2 cellular contexts compared by ENCODE assay signal in the genomic region with DNA sequence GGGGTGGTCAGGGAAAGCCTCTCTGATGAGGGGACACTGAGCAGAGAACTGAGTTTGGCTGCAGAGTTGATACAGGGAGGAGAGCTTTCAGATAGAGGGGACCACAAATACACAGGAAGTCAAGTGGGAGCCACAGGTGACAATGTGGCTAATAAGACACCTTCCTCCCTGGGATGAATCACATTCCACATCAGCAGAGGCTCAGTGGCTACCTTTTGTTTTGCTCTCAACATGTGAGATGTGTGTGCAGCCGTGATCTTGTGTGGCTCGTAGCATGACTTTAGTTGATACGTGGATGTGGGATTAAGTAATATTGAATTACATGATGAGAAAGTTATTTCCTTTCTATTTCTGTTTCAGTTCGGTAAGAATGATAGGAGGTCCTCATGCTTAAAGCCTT.
TF ChIP-seq lines count a peak whose summit lies in the region.

No MANE protein-coding gene starts in this region.

TF ChIP-seq in HEK293, 187 proteins besides CTCF, POLR2A, EP300 and RAD21 (continued from another document):
- TF ChIP-seq, protein P1, sequence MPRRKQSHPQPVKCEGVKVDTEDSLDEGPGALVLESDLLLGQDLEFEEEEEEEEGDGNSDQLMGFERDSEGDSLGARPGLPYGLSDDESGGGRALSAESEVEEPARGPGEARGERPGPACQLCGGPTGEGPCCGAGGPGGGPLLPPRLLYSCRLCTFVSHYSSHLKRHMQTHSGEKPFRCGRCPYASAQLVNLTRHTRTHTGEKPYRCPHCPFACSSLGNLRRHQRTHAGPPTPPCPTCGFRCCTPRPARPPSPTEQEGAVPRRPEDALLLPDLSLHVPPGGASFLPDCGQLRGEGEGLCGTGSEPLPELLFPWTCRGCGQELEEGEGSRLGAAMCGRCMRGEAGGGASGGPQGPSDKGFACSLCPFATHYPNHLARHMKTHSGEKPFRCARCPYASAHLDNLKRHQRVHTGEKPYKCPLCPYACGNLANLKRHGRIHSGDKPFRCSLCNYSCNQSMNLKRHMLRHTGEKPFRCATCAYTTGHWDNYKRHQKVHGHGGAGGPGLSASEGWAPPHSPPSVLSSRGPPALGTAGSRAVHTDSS (tag by site-specific recombination; IDR thresholded peaks at IDR 0.05) = no peak
- no peak for TF ChIP-seq ZNF776 (tag by site-specific recombination; IDR thresholded peaks at IDR 0.05; ENCODE audit: borderline replicate concordance)
- TF ChIP-seq ZNF664 (tag by site-specific recombination; IDR thresholded peaks at IDR 0.05) = no peak

TF ChIP-seq in GM23338, 12 proteins besides CTCF, POLR2A, EP300 and RAD21 (continued from another document):
- TF ChIP-seq, protein P2, sequence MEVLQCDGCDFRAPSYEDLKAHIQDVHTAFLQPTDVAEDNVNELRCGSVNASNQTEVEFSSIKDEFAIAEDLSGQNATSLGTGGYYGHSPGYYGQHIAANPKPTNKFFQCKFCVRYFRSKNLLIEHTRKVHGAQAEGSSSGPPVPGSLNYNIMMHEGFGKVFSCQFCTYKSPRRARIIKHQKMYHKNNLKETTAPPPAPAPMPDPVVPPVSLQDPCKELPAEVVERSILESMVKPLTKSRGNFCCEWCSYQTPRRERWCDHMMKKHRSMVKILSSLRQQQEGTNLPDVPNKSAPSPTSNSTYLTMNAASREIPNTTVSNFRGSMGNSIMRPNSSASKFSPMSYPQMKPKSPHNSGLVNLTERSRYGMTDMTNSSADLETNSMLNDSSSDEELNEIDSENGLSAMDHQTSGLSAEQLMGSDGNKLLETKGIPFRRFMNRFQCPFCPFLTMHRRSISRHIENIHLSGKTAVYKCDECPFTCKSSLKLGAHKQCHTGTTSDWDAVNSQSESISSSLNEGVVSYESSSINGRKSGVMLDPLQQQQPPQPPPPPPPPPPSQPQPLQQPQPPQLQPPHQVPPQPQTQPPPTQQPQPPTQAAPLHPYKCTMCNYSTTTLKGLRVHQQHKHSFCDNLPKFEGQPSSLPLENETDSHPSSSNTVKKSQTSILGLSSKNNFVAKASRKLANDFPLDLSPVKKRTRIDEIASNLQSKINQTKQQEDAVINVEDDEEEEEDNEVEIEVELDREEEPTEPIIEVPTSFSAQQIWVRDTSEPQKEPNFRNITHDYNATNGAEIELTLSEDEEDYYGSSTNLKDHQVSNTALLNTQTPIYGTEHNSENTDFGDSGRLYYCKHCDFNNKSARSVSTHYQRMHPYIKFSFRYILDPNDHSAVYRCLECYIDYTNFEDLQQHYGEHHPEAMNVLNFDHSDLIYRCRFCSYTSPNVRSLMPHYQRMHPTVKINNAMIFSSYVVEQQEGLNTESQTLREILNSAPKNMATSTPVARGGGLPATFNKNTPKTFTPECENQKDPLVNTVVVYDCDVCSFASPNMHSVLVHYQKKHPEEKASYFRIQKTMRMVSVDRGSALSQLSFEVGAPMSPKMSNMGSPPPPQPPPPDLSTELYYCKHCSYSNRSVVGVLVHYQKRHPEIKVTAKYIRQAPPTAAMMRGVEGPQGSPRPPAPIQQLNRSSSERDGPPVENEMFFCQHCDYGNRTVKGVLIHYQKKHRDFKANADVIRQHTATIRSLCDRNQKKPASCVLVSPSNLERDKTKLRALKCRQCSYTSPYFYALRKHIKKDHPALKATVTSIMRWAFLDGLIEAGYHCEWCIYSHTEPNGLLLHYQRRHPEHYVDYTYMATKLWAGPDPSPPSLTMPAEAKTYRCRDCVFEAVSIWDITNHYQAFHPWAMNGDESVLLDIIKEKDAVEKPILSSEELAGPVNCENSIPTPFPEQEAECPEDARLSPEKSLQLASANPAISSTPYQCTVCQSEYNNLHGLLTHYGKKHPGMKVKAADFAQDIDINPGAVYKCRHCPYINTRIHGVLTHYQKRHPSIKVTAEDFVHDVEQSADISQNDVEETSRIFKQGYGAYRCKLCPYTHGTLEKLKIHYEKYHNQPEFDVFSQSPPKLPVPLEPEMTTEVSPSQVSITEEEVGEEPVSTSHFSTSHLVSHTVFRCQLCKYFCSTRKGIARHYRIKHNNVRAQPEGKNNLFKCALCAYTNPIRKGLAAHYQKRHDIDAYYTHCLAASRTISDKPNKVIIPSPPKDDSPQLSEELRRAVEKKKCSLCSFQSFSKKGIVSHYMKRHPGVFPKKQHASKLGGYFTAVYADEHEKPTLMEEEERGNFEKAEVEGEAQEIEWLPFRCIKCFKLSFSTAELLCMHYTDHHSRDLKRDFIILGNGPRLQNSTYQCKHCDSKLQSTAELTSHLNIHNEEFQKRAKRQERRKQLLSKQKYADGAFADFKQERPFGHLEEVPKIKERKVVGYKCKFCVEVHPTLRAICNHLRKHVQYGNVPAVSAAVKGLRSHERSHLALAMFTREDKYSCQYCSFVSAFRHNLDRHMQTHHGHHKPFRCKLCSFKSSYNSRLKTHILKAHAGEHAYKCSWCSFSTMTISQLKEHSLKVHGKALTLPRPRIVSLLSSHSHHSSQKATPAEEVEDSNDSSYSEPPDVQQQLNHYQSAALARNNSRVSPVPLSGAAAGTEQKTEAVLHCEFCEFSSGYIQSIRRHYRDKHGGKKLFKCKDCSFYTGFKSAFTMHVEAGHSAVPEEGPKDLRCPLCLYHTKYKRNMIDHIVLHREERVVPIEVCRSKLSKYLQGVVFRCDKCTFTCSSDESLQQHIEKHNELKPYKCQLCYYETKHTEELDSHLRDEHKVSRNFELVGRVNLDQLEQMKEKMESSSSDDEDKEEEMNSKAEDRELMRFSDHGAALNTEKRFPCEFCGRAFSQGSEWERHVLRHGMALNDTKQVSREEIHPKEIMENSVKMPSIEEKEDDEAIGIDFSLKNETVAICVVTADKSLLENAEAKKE (CRISPR knock-in tag; IDR thresholded peaks at IDR 0.05) = no peak
- TF ChIP-seq POLR2AphosphoS5 (IDR thresholded peaks at IDR 0.05; ENCODE audit: low read depth) = no peak
- TF ChIP-seq NANOG (IDR thresholded peaks at IDR 0.05; ENCODE audit: borderline replicate concordance) = no peak
- TF ChIP-seq CREB1 (CRISPR knock-in tag; IDR thresholded peaks at IDR 0.05; ENCODE audit: low read depth) = no peak
- TF ChIP-seq, protein P3, sequence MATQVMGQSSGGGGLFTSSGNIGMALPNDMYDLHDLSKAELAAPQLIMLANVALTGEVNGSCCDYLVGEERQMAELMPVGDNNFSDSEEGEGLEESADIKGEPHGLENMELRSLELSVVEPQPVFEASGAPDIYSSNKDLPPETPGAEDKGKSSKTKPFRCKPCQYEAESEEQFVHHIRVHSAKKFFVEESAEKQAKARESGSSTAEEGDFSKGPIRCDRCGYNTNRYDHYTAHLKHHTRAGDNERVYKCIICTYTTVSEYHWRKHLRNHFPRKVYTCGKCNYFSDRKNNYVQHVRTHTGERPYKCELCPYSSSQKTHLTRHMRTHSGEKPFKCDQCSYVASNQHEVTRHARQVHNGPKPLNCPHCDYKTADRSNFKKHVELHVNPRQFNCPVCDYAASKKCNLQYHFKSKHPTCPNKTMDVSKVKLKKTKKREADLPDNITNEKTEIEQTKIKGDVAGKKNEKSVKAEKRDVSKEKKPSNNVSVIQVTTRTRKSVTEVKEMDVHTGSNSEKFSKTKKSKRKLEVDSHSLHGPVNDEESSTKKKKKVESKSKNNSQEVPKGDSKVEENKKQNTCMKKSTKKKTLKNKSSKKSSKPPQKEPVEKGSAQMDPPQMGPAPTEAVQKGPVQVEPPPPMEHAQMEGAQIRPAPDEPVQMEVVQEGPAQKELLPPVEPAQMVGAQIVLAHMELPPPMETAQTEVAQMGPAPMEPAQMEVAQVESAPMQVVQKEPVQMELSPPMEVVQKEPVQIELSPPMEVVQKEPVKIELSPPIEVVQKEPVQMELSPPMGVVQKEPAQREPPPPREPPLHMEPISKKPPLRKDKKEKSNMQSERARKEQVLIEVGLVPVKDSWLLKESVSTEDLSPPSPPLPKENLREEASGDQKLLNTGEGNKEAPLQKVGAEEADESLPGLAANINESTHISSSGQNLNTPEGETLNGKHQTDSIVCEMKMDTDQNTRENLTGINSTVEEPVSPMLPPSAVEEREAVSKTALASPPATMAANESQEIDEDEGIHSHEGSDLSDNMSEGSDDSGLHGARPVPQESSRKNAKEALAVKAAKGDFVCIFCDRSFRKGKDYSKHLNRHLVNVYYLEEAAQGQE (IDR thresholded peaks at IDR 0.05; ENCODE audit: unreplicated experiment) = no peak
- no peak for TF ChIP-seq ZNF331 (CRISPR knock-in tag; IDR thresholded peaks at IDR 0.05; ENCODE audit: low read depth)
- TF ChIP-seq, protein P4, sequence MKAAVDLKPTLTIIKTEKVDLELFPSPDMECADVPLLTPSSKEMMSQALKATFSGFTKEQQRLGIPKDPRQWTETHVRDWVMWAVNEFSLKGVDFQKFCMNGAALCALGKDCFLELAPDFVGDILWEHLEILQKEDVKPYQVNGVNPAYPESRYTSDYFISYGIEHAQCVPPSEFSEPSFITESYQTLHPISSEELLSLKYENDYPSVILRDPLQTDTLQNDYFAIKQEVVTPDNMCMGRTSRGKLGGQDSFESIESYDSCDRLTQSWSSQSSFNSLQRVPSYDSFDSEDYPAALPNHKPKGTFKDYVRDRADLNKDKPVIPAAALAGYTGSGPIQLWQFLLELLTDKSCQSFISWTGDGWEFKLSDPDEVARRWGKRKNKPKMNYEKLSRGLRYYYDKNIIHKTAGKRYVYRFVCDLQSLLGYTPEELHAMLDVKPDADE (IDR thresholded peaks at IDR 0.05) = no peak
- no peak for TF ChIP-seq JUNB (IDR thresholded peaks at IDR 0.05; ENCODE audit: unreplicated experiment)
- TF ChIP-seq EZH2 (IDR thresholded peaks at IDR 0.05; ENCODE audit: low read depth, unreplicated experiment) = no peak
- TF ChIP-seq EZH2phosphoT487 (IDR thresholded peaks at IDR 0.05; ENCODE audit: unreplicated experiment) = no peak
- TF ChIP-seq ZNF114 (CRISPR knock-in tag; IDR thresholded peaks at IDR 0.05) = no peak
